ENCODE assay signal across 1 cellular context in the genomic region with DNA sequence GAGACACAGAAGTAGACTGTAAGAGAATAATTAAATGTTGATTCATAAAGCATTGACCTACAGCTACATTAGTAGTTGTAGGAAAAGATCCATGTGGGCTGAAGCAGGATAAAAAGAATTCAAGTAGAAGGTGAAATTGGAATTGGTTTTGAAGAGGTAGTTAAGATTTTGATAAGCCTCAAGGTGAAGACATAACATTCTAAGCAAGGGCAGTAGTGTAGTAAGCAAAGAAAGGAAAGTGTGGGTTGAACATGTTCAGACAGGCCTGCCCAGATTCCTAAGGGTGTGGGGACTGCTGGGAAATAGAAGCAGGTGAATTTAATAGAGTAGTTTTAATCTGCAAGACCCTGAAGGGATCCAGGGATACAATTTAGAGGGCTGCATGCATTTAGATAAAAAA.
TF ChIP-seq lines count a peak whose summit lies in the region.

No MANE protein-coding gene starts in this region.

TF ChIP-seq in HEK293, 187 proteins besides CTCF, POLR2A, EP300 and RAD21 (continued from another document):
- TF ChIP-seq, protein P1, sequence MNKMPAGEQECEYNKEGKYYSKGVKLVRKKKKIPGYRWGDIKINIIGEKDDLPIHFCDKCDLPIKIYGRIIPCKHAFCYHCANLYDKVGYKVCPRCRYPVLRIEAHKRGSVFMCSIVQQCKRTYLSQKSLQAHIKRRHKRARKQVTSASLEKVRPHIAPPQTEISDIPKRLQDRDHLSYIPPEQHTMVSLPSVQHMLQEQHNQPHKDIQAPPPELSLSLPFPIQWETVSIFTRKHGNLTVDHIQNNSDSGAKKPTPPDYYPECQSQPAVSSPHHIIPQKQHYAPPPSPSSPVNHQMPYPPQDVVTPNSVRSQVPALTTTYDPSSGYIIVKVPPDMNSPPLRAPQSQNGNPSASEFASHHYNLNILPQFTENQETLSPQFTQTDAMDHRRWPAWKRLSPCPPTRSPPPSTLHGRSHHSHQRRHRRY (tag by site-specific recombination; IDR thresholded peaks at IDR 0.05): no peak
- TF ChIP-seq ZNF624 (tag by site-specific recombination; IDR thresholded peaks at IDR 0.05): no peak
- TF ChIP-seq ZNF510 (tag by site-specific recombination; IDR thresholded peaks at IDR 0.05; ENCODE audit: insufficient replicate concordance): no peak
- no peak for TF ChIP-seq ZNF10 (tag by site-specific recombination; IDR thresholded peaks at IDR 0.05)
- no peak; the same call in 1 of the 2 replicates for TF ChIP-seq SP7 (tag by site-specific recombination; IDR thresholded peaks at IDR 0.05)
- TF ChIP-seq ZNF175 (tag by site-specific recombination; IDR thresholded peaks at IDR 0.05): no peak
- TF ChIP-seq ZFHX2 (tag by site-specific recombination; conservative IDR thresholded peaks at IDR 0.05): peak; percentile 71
- TF ChIP-seq ZBTB7A (tag by site-specific recombination; IDR thresholded peaks at IDR 0.05; ENCODE audit: low read depth): no peak
- TF ChIP-seq ZNF660 (tag by site-specific recombination; IDR thresholded peaks at IDR 0.05): no peak
- TF ChIP-seq TCF7L2 (IDR thresholded peaks at IDR 0.05; ENCODE audit: borderline replicate concordance, low read depth, low read length): no peak
- TF ChIP-seq, protein P2, sequence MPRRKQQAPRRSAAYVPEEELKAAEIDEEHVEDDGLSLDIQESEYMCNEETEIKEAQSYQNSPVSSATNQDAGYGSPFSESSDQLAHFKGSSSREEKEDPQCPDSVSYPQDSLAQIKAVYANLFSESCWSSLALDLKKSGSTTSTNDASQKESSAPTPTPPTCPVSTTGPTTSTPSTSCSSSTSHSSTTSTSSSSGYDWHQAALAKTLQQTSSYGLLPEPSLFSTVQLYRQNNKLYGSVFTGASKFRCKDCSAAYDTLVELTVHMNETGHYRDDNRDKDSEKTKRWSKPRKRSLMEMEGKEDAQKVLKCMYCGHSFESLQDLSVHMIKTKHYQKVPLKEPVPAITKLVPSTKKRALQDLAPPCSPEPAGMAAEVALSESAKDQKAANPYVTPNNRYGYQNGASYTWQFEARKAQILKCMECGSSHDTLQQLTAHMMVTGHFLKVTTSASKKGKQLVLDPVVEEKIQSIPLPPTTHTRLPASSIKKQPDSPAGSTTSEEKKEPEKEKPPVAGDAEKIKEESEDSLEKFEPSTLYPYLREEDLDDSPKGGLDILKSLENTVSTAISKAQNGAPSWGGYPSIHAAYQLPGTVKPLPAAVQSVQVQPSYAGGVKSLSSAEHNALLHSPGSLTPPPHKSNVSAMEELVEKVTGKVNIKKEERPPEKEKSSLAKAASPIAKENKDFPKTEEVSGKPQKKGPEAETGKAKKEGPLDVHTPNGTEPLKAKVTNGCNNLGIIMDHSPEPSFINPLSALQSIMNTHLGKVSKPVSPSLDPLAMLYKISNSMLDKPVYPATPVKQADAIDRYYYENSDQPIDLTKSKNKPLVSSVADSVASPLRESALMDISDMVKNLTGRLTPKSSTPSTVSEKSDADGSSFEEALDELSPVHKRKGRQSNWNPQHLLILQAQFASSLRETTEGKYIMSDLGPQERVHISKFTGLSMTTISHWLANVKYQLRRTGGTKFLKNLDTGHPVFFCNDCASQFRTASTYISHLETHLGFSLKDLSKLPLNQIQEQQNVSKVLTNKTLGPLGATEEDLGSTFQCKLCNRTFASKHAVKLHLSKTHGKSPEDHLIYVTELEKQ (tag by site-specific recombination; IDR thresholded peaks at IDR 0.05; ENCODE audit: borderline replicate concordance): no peak
- no peak for TF ChIP-seq ZNF37A (tag by site-specific recombination; IDR thresholded peaks at IDR 0.05)
- TF ChIP-seq KLF1 (tag by site-specific recombination; IDR thresholded peaks at IDR 0.05): no peak
- TF ChIP-seq KLF10 (tag by site-specific recombination; IDR thresholded peaks at IDR 0.05): no peak
- no peak for TF ChIP-seq OVOL3 (tag by site-specific recombination; IDR thresholded peaks at IDR 0.05)
- no peak for TF ChIP-seq ZSCAN23 (tag by site-specific recombination; IDR thresholded peaks at IDR 0.05)
- no peak for TF ChIP-seq ZNF621 (tag by site-specific recombination; IDR thresholded peaks at IDR 0.05)
- no peak for TF ChIP-seq ZNF76 (tag by site-specific recombination; IDR thresholded peaks at IDR 0.05; ENCODE audit: borderline replicate concordance, low read depth)
- no peak for TF ChIP-seq OSR2 (tag by site-specific recombination; IDR thresholded peaks at IDR 0.05)
- no peak for TF ChIP-seq FEZF1 (tag by site-specific recombination; IDR thresholded peaks at IDR 0.05)
TF ChIP-seq in HEK293: peak in this region for 9.
